In the genomic region with DNA sequence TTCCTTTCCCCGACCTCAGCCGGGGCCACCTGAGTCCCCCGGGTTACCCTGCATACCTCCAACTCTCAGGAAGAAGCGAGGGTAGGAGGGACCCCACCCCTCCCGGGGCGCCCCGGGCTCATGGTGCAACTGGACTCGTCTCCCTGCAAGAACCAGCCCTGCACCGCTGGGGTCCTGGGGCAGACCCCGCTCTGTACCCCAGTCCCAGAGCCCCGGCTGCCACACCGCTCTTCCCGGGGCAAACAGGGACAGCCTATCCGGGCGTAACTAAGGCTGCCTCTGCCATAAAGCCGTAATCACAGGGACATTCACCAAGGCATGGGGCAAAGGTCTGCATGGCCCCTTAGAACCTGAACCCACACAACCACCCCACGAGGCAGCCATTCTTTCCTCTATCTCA, we compare ENCODE assay signal across 20 cellular contexts. TPM values are rescaled to one million over a fixed set of nuclear protein-coding genes. Genes with fewer than 3 reads are reported as not detected.
DNase-seq lines count a peak whose midpoint lies in the region; ATAC-seq and TF ChIP-seq lines count a peak whose summit lies in the region.
"Had no signal": no experiment of that assay in that cellular context is flagged by ENCODE, and none has a peak within 500 bp of the region (broad histone marks: within the 10 kb centered on the region; RNA-seq: fewer than 3 reads in every experiment).

No MANE protein-coding gene starts in this region.

- no peaks in the 10 kb centered on the region for H3K27me3 ChIP-seq in hepatocyte
- no peaks in the 10 kb centered on the region for H3K27me3 ChIP-seq in rectal smooth muscle tissue (ENCODE audit: control insufficient read depth, insufficient read depth, low read length)

- TF ChIP-seq CTCF in hepatocyte (IDR thresholded peaks at IDR 0.05; ENCODE audit: poor library complexity) = no peak

- H3K4me1 ChIP-seq in hepatocyte (ENCODE audit: insufficient read depth) (no peaks in the 10 kb centered on the region), rectal smooth muscle tissue (ENCODE audit: control insufficient read depth, insufficient read depth, low read length) (no peaks in the 10 kb centered on the region)
- H3K4me1 ChIP-seq: HAP-1 had no signal

- H3K9me3 Mint-ChIP-seq in stimulated activated naive CD8-positive, alpha-beta T cell treated with anti-CD3 and anti-CD28 coated beads, Interleukin-15, amount 100 ng/mL, for 72 hours = peaks cover 5 to 7% of the 10 kb centered on the region in 2 donors

- peak overlapping the region; percentile 44 for H3K4me2 ChIP-seq in hepatocyte

- H4K20me1 ChIP-seq in hepatocyte (ENCODE audit: insufficient read depth, poor library complexity, severe bottlenecking) = no peaks in the 10 kb centered on the region

- peaks cover 10% of the 10 kb centered on the region for H3K4me1 Mint-ChIP-seq in stimulated activated naive CD8-positive, alpha-beta T cell treated with anti-CD3 and anti-CD28 coated beads, Interleukin-15, amount 100 ng/mL, for 72 hours

- no peaks in the 10 kb centered on the region for H3K9me3 ChIP-seq in hepatocyte (ENCODE audit: low read depth)
- H3K9me3 ChIP-seq: HAP-1 had no signal

- H3K4me3 ChIP-seq in hepatocyte (no peak overlapping the region), rectal smooth muscle tissue (ENCODE audit: low read length) (peak overlapping the region; percentile 50)
- H3K4me3 ChIP-seq: HAP-1, SK-N-MC had no signal

- H3K9ac ChIP-seq in rectal smooth muscle tissue (ENCODE audit: low read length) = no peak overlapping the region

- H3K4me3 Mint-ChIP-seq in stimulated activated naive CD8-positive, alpha-beta T cell treated with anti-CD3 and anti-CD28 coated beads, Interleukin-15, amount 100 ng/mL, for 72 hours = no peak overlapping the region

- peaks cover 7% of the 10 kb centered on the region for H3K27me3 Mint-ChIP-seq in stimulated activated naive CD8-positive, alpha-beta T cell treated with anti-CD3 and anti-CD28 coated beads, Interleukin-15, amount 100 ng/mL, for 72 hours

- no peaks in the 10 kb centered on the region for H3K79me2 ChIP-seq in hepatocyte

- WGBS in hepatocyte (ENCODE audit: low lambda C conversion rate, missing lambda C conversion rate) = 80% methylated on average over 8 of the region's 17 CpGs

- no peak overlapping the region for H3K27ac Mint-ChIP-seq in stimulated activated naive CD8-positive, alpha-beta T cell treated with anti-CD3 and anti-CD28 coated beads, Interleukin-15, amount 100 ng/mL, for 72 hours

- DNase-seq in stimulated activated naive CD8-positive, alpha-beta T cell treated with anti-CD3 and anti-CD28 coated beads, Interleukin-15, amount 100 ng/mL, for 72 hours = no peak
- no peak for DNase-seq in stimulated activated naive CD8-positive, alpha-beta T cell treated with anti-CD3 and anti-CD28 coated beads, Interleukin-15, Interleukin-2, amounts not matched to agents 100 U/mL and 50 U/mL, for 24 hours
- DNase-seq in hepatocyte (ENCODE audit: low spot score) = peak; percentile 53
- DNase-seq in NCI-H774 (lab: John Stamatoyannopoulos, UW) = no peak
- DNase-seq in NCI-H1694 (lab: John Stamatoyannopoulos, UW) = no peak
- no peak for DNase-seq in effector CD8-positive, alpha-beta T cell (lab: John Stamatoyannopoulos, UW)
- DNase-seq: GDM1, MV-4-11, NCI-H187, NCI-H446, NCI-H526, OCI-M1, SHP77 treated with DMSO at 0.1 percent for 48 hours, SW 1271 had no signal

- H3K27ac ChIP-seq in hepatocyte (peak overlapping the region; percentile 58), rectal smooth muscle tissue (ENCODE audit: low read depth, low read length) (no peak overlapping the region)
- H3K27ac ChIP-seq: C4-2B, HL-60, SK-N-MC had no signal

- peak; percentile 18 for ATAC-seq in stimulated activated naive CD8-positive, alpha-beta T cell treated with anti-CD3 and anti-CD28 coated beads, Interleukin-15, amount 100 ng/mL, for 72 hours
- no peak for ATAC-seq in stimulated activated naive CD8-positive, alpha-beta T cell treated with anti-CD3 and anti-CD28 coated beads, Interleukin-15, Interleukin-2, amounts not matched to agents 100 U/mL and 50 U/mL, for 24 hours
- no peak for ATAC-seq in GM21367 (IDR thresholded peaks at IDR 0.05; ENCODE audit: unreplicated experiment)

- H3K36me3 ChIP-seq in hepatocyte (replicated peaks; ENCODE audit: insufficient read depth, low read depth) = no peaks in the 10 kb centered on the region
- H3K36me3 ChIP-seq in rectal smooth muscle tissue (ENCODE audit: control insufficient read depth, insufficient read depth, low read length) = no peaks in the 10 kb centered on the region
- H3K36me3 ChIP-seq: HAP-1 had no signal

- no peak overlapping the region for H2AFZ ChIP-seq in hepatocyte

- H3K9me2 ChIP-seq in hepatocyte (replicated peaks; ENCODE audit: insufficient read depth) = no peaks in the 10 kb centered on the region

RNA-seq across cellular contexts. Expression of a gene that starts 6.7 kb away (rescaled TPM):
- total RNA-seq in hepatocyte = 14.6 and 24.0 TPM in 2 replicates
- 4.4 and 7.8 TPM in 2 replicates for polyA plus RNA-seq in hepatocyte

RNA-seq across cellular contexts. Expression of a gene that starts 19.6 kb away (rescaled TPM):
- total RNA-seq in hepatocyte = 15.5 and 30.0 TPM in 2 replicates
- 53.6 and 57.3 TPM in 2 replicates for polyA plus RNA-seq in hepatocyte

RNA-seq across cellular contexts. Expression of a gene that starts 32.2 kb away (rescaled TPM):
- total RNA-seq in hepatocyte = 14.5 and 23.4 TPM in 2 replicates
- polyA plus RNA-seq in hepatocyte = 18.6 and 24.7 TPM in 2 replicates

RNA-seq across cellular contexts. Expression of a gene that starts 46.0 kb away (rescaled TPM):
- total RNA-seq in hepatocyte = 27.5 and 42.7 TPM in 2 replicates
- 44.8 and 60.3 TPM in 2 replicates for polyA plus RNA-seq in hepatocyte
